In the genomic region with DNA sequence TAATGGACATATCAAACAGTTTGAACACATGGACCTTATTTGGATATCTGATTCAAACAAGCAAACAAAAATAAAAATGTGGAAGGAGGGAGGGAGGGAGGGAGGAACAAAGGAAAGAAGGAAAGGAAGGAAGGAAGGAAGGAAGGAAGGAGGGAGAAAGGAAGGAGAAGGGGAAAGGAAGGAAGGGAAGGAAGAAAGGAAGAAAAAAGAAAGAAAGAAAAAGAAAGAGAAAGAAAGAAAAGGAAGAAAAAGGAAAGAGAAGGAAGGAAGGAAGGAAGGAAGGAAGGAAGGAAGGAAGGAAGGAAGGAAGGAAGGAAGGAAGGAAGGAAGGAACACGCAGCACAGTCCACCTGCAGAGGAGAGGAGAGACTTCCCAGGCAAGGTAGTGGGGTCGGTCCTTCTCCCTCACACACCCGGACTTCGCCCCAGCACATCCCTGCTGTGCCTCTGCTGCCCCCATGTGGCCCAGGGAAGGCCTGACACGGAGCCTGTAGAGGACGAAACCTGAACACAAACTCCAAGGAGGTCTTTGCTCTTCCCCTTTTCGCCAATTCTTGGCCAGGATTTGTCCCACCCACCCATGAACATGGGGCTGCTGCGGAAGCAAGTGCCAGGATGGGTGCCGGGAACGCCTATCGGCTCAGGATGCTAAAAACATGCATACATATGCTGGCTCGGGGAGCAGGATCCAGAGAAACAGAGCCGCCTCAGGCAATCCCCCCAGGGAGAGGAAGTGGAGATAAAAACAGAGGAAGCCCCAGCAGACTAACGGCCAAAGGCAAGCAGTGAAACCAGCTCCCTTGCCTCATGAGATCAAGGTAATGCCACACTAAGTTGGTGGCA, we compare ENCODE assay signal across 8 cellular contexts.
DNase-seq lines count a peak whose midpoint lies in the region; ATAC-seq lines count a peak whose summit lies in the region.

No MANE protein-coding gene starts in this region.

- no peaks in the 10 kb centered on the region for H3K27me3 Mint-ChIP-seq in central memory CD8-positive, alpha-beta T cell

- ATAC-seq in GM18870 (IDR thresholded peaks at IDR 0.05; ENCODE audit: unreplicated experiment): peak; percentile 49
- ATAC-seq in HG03135 (IDR thresholded peaks at IDR 0.05; ENCODE audit: unreplicated experiment): peak; percentile 73
- ATAC-seq in central memory CD8-positive, alpha-beta T cell (replicated peaks; ENCODE audit: extremely low read depth, poor library complexity, severe bottlenecking): peak; percentile 85

- DNase-seq in AG08396 (ENCODE audit: low spot score): peak; percentile 81
- DNase-seq in NCI-H226: peak; percentile 39
- peak; percentile 57 for DNase-seq in activated CD4-positive, alpha-beta T cell treated with anti-CD3 and anti-CD28 coated beads for 1 hour
- DNase-seq in central memory CD8-positive, alpha-beta T cell (ENCODE audit: low spot score in 2 of 2): peak; percentile 55 to 61
- DNase-seq in left kidney (ENCODE audit: low read depth, low spot score): peak; percentile 91
- peak; percentile 59 for DNase-seq in stimulated activated CD4-positive, alpha-beta T cell treated with anti-CD3 and anti-CD28 coated beads, Interleukin-2, amount 100 ng/mL, for 4 hours (ENCODE audit: low read depth)

- H3K4me3 Mint-ChIP-seq in central memory CD8-positive, alpha-beta T cell: peak overlapping the region; percentile 17

- peaks cover 18% of the 10 kb centered on the region for H3K4me1 Mint-ChIP-seq in central memory CD8-positive, alpha-beta T cell

- peak overlapping the region; percentile 58 for H3K27ac Mint-ChIP-seq in central memory CD8-positive, alpha-beta T cell (ENCODE audit: low read depth)

- H3K36me3 Mint-ChIP-seq in central memory CD8-positive, alpha-beta T cell (ENCODE audit: insufficient read depth): peaks cover 28% of the 10 kb centered on the region

- no peaks in the 10 kb centered on the region for H3K9me3 Mint-ChIP-seq in central memory CD8-positive, alpha-beta T cell

Comparison
In these comparisons a context has a peak if more than half of its experiments do, and no peak if none do; other contexts are left out.
1. Peak in every context shown above with its lines: DNase-seq and ATAC-seq.
2. DNase-seq: peak in every context shown above with its lines; median percentile 91 in left kidney; 81 in AG08396; 59 in stimulated activated CD4-positive, alpha-beta T cell treated with anti-CD3 and anti-CD28 coated beads, Interleukin-2, amount 100 ng/mL, for 4 hours; 58 in central memory CD8-positive, alpha-beta T cell; 57 in activated CD4-positive, alpha-beta T cell treated with anti-CD3 and anti-CD28 coated beads for 1 hour; 39 in NCI-H226.